12 cellular contexts compared by ENCODE assay signal in genomic region chr18:36441872-36442271, GRCh38.
DNase-seq lines count a peak whose midpoint lies in the region; ATAC-seq, FAIRE-seq and TF ChIP-seq lines count a peak whose summit lies in the region.
"Had no signal": no experiment of that assay in that cellular context is flagged by ENCODE, and none has a peak within 500 bp of the region (broad histone marks: within the 10 kb centered on the region; RNA-seq: fewer than 3 reads in every experiment).

No MANE protein-coding gene starts in this region.

- no peaks in the 10 kb centered on the region for H3K9me3 Mint-ChIP-seq in activated naive CD8-positive, alpha-beta T cell (ENCODE audit: low read depth)
- H3K9me3 Mint-ChIP-seq in activated naive CD8-positive, alpha-beta T cell treated with anti-CD3 and anti-CD28 coated beads, Interleukin-2, amount 50 U/mL, for 24 hours = no peaks in the 10 kb centered on the region
- no peaks in the 10 kb centered on the region for H3K9me3 Mint-ChIP-seq in MCF 10A (ENCODE audit: unreplicated experiment)
- H3K9me3 Mint-ChIP-seq: central memory CD8-positive, alpha-beta T cell had no signal

- POLR2A ChIA-PET in MCF 10A (lab: Yijun Ruan, JAX) = interaction anchor here (0.7 to 3.1 kb wide), 6 partner anchors 11 to 144 kb away, joined by 3 to 10 read pairs (median 3); no protein-coding TSS in a partner anchor

- no peak for TF ChIP-seq POLR2A in vagina (IDR thresholded peaks at IDR 0.05)

- ATAC-seq in activated naive CD8-positive, alpha-beta T cell treated with anti-CD3 and anti-CD28 coated beads, Interleukin-2, amount 50 U/mL, for 24 hours = no peak

- no peak overlapping the region for H3K9ac ChIP-seq in kidney (ENCODE audit: low read length in 2 of 2)

- no peaks in the 10 kb centered on the region for H3K36me3 ChIP-seq in kidney (ENCODE audit: control insufficient read depth in 1 of 2, insufficient read depth in 2 of 2, low read length in 2 of 2)
- no peaks in the 10 kb centered on the region for H3K36me3 ChIP-seq in vagina

- intact Hi-C loops in MCF 10A (cut with micrococcal nuclease) = no loop called here
- intact Hi-C loops in kidney (cut with DNase I) = no loop called here
- intact Hi-C loops in vagina (cut with DNase I) = no loop called here

- H3K4me3 ChIP-seq in kidney (ENCODE audit: low read length in 2 of 2) = no peak overlapping the region
- no peak overlapping the region for H3K4me3 ChIP-seq in vagina

- no peak overlapping the region for H3K4me3 Mint-ChIP-seq in activated naive CD8-positive, alpha-beta T cell
- no peak overlapping the region for H3K4me3 Mint-ChIP-seq in activated naive CD8-positive, alpha-beta T cell treated with anti-CD3 and anti-CD28 coated beads, Interleukin-2, amount 50 U/mL, for 24 hours
- peak overlapping the region; percentile 22 for H3K4me3 Mint-ChIP-seq in MCF 10A (ENCODE audit: unreplicated experiment)
- H3K4me3 Mint-ChIP-seq: central memory CD8-positive, alpha-beta T cell had no signal

- no peak for DNase-seq in activated naive CD8-positive, alpha-beta T cell treated with anti-CD3 and anti-CD28 coated beads, Interleukin-2, amount 50 U/mL, for 24 hours
- peak; percentile 73 for DNase-seq in MCF 10A (ENCODE audit: unreplicated experiment)
- no peak for DNase-seq in kidney
- DNase-seq in vagina (ENCODE audit: extremely low spot score in 2 of 2) = no peak
- DNase-seq in NCI-H2196 (lab: John Stamatoyannopoulos, UW; ENCODE audit: unreplicated experiment) = no peak
- no peak for DNase-seq in urothelium cell line (ENCODE audit: low spot score)
- DNase-seq in activated CD4-positive, CD25-positive, alpha-beta regulatory T cell (lab: John Stamatoyannopoulos, UW) = no peak
- DNase-seq: 8988T, NCI-H1105 treated with DMSO at 0.1 percent for 48 hours, SIG-M5 had no signal

- no peaks in the 10 kb centered on the region for H3K4me1 Mint-ChIP-seq in activated naive CD8-positive, alpha-beta T cell (ENCODE audit: low read depth)
- no peaks in the 10 kb centered on the region for H3K4me1 Mint-ChIP-seq in activated naive CD8-positive, alpha-beta T cell treated with anti-CD3 and anti-CD28 coated beads, Interleukin-2, amount 50 U/mL, for 24 hours
- peaks cover 47% of the 10 kb centered on the region for H3K4me1 Mint-ChIP-seq in MCF 10A (ENCODE audit: insufficient read depth, unreplicated experiment)
- H3K4me1 Mint-ChIP-seq: central memory CD8-positive, alpha-beta T cell had no signal

- H3K27me3 Mint-ChIP-seq in activated naive CD8-positive, alpha-beta T cell = peaks cover 22% of the 10 kb centered on the region
- H3K27me3 Mint-ChIP-seq in activated naive CD8-positive, alpha-beta T cell treated with anti-CD3 and anti-CD28 coated beads, Interleukin-2, amount 50 U/mL, for 24 hours = peaks cover 21% of the 10 kb centered on the region
- no peaks in the 10 kb centered on the region for H3K27me3 Mint-ChIP-seq in MCF 10A (ENCODE audit: insufficient read depth, unreplicated experiment)

- H3K9me3 ChIP-seq in kidney (ENCODE audit: control insufficient read depth in 1 of 2, low read length in 2 of 2) (no peaks in the 10 kb centered on the region), vagina (no peaks in the 10 kb centered on the region)

- CTCF ChIA-PET in MCF 10A (lab: Yijun Ruan, JAX) = interaction anchor here (1.2 to 1.4 kb wide), 2 partner anchors 131 to 316 kb away, joined by 3 to 4 read pairs; no protein-coding TSS in a partner anchor

- H3K27ac ChIP-seq in kidney (ENCODE audit: low read depth in 2 of 2, low read length in 2 of 2) (peak overlapping the region in 1 of 2 donors; percentile 51), vagina (peak overlapping the region; percentile 20)

- no TSS peak for BruUV-seq in MCF 10A (replicated peaks; lab: Mats Ljungman, UMichigan)

- H3K4me1 ChIP-seq in kidney (ENCODE audit: control insufficient read depth in 1 of 2, insufficient read depth in 1 of 2, low read depth in 1 of 2, low read length in 2 of 2) (peaks cover 17 to 23% of the 10 kb centered on the region in 2 donors), vagina (no peaks in the 10 kb centered on the region)

- H3K36me3 Mint-ChIP-seq in activated naive CD8-positive, alpha-beta T cell = no peaks in the 10 kb centered on the region
- no peaks in the 10 kb centered on the region for H3K36me3 Mint-ChIP-seq in activated naive CD8-positive, alpha-beta T cell treated with anti-CD3 and anti-CD28 coated beads, Interleukin-2, amount 50 U/mL, for 24 hours (ENCODE audit: low read depth)
- no peaks in the 10 kb centered on the region for H3K36me3 Mint-ChIP-seq in MCF 10A (ENCODE audit: insufficient read depth, unreplicated experiment)

- H3K27ac Mint-ChIP-seq in activated naive CD8-positive, alpha-beta T cell = peak overlapping the region; percentile 8
- no peak overlapping the region for H3K27ac Mint-ChIP-seq in activated naive CD8-positive, alpha-beta T cell treated with anti-CD3 and anti-CD28 coated beads, Interleukin-2, amount 50 U/mL, for 24 hours
- H3K27ac Mint-ChIP-seq in MCF 10A (ENCODE audit: low read depth, unreplicated experiment) = peak overlapping the region; percentile 28

- no peaks in the 10 kb centered on the region for H3K27me3 ChIP-seq in vagina

- peak; percentile 52 for FAIRE-seq in kidney (lab: Jason Lieb, UNC)
- no peak for FAIRE-seq in urothelium cell line (lab: Jason Lieb, UNC)

- TF ChIP-seq CTCF in MCF 10A (IDR thresholded peaks at IDR 0.05; ENCODE audit: unreplicated experiment) (no peak), kidney (IDR thresholded peaks at IDR 0.05; ENCODE audit: borderline replicate concordance, extremely low read depth, insufficient read depth) (no peak), vagina (IDR thresholded peaks at IDR 0.05) (no peak)
